ENCODE assay signal across 8 cellular contexts in genomic region chr19:54168174-54168917, GRCh38. TPM values are rescaled to one million over a fixed set of nuclear protein-coding genes. Genes with fewer than 3 reads are reported as not detected.
DNase-seq lines count a peak whose midpoint lies in the region; ATAC-seq and TF ChIP-seq lines count a peak whose summit lies in the region.

No MANE protein-coding gene starts in this region.

- no peaks in the 10 kb centered on the region for H3K9me3 ChIP-seq in PC-9 (ENCODE audit: insufficient read depth, low read depth)

- H3K4me1 Mint-ChIP-seq in naive thymus-derived CD8-positive, alpha-beta T cell: peaks cover 5 to 30% (median 24%) of the 10 kb centered on the region in 4 donors
- peaks cover 38% of the 10 kb centered on the region for H3K4me1 Mint-ChIP-seq in stimulated activated memory B cell treated with anti-CD40 and anti-IgM and Interleukin-4, amounts not matched to agents 10 μg/mL and 1 μg/mL and 100 μg/mL, for 72 hours

- peak overlapping the region; percentile 45; the same call in 1 of the 2 replicates for H3K4me2 ChIP-seq in PC-9

- H3K36me3 ChIP-seq in PC-9 (ENCODE audit: low read depth): no peaks in the 10 kb centered on the region

- peaks cover 0 to 3% (median 0%) of the 10 kb centered on the region in 5 donors for H3K27me3 Mint-ChIP-seq in naive thymus-derived CD8-positive, alpha-beta T cell
- peaks cover 30% of the 10 kb centered on the region for H3K27me3 Mint-ChIP-seq in stimulated activated memory B cell treated with anti-CD40 and anti-IgM and Interleukin-4, amounts not matched to agents 10 μg/mL and 1 μg/mL and 100 μg/mL, for 72 hours

- no peak overlapping the region for H3K27ac ChIP-seq in PC-9

- H3K27ac Mint-ChIP-seq in naive thymus-derived CD8-positive, alpha-beta T cell: no peak overlapping the region
- H3K27ac Mint-ChIP-seq in stimulated activated memory B cell treated with anti-CD40 and anti-IgM and Interleukin-4, amounts not matched to agents 10 μg/mL and 1 μg/mL and 100 μg/mL, for 72 hours: no peak overlapping the region

- H3K27me3 ChIP-seq in PC-9 (ENCODE audit: insufficient read depth, low read depth): no peaks in the 10 kb centered on the region

- no peaks in the 10 kb centered on the region for H3K9me2 ChIP-seq in PC-9 (ENCODE audit: insufficient read depth)

- H3K4me1 ChIP-seq in PC-9 (replicated peaks; ENCODE audit: insufficient read depth): peaks cover 9% of the 10 kb centered on the region; the same call in 1 of the 2 replicates

- POLR2A ChIA-PET in PC-9 (lab: Charles Lee; ENCODE audit: unreplicated experiment): interaction anchor here (0.6 kb wide), 1 partner anchor 31 kb away, joined by 8 read pairs; no protein-coding TSS in a partner anchor
- POLR2A ChIA-PET in naive thymus-derived CD8-positive, alpha-beta T cell (lab: Charles Lee): interaction anchor here (0.7 to 1.5 kb wide), 3 partner anchors 9 to 33 kb away, joined by 4 read pairs; partner anchors contain the start of genes LENG1, MBOAT7 and RPS9

- no TSS peak for BruUV-seq in PC-9 (replicated peaks; lab: Mats Ljungman, UMichigan)

- TF ChIP-seq CTCF in PC-9 (conservative IDR thresholded peaks at IDR 0.05): peak; percentile 83
- peak; percentile 75 for TF ChIP-seq CTCF in epithelial cell of proximal tubule (conservative IDR thresholded peaks at IDR 0.05; ENCODE audit: low read depth, low read length)

- intact Hi-C loops in PC-9 (cut with micrococcal nuclease; ENCODE audit: unreplicated experiment): loop anchor here (10.0 kb wide), 1 partner anchor 296 kb away; the partner anchor contains the start of gene LENG9

- H3K9me3 Mint-ChIP-seq in naive thymus-derived CD8-positive, alpha-beta T cell: no peaks in the 10 kb centered on the region
- H3K9me3 Mint-ChIP-seq in stimulated activated memory B cell treated with anti-CD40 and anti-IgM and Interleukin-4, amounts not matched to agents 10 μg/mL and 1 μg/mL and 100 μg/mL, for 72 hours: no peaks in the 10 kb centered on the region

- H3K4me3 ChIP-seq in PC-9: no peak overlapping the region
- no peak overlapping the region for H3K4me3 ChIP-seq in epithelial cell of proximal tubule (ENCODE audit: low read depth, low read length)

- H3K36me3 Mint-ChIP-seq in naive thymus-derived CD8-positive, alpha-beta T cell: no peaks in the 10 kb centered on the region
- H3K36me3 Mint-ChIP-seq in stimulated activated memory B cell treated with anti-CD40 and anti-IgM and Interleukin-4, amounts not matched to agents 10 μg/mL and 1 μg/mL and 100 μg/mL, for 72 hours: no peaks in the 10 kb centered on the region

- H4K20me1 ChIP-seq in PC-9 (ENCODE audit: insufficient read depth): peaks cover 20% of the 10 kb centered on the region

- CTCF ChIA-PET in PC-9 (lab: Charles Lee): interaction anchor here (1.0 kb wide), 1 partner anchor 18 kb away, joined by 5 read pairs; no protein-coding TSS in a partner anchor

- no peak overlapping the region for H2AFZ ChIP-seq in PC-9

- H3K4me3 Mint-ChIP-seq in naive thymus-derived CD8-positive, alpha-beta T cell: peak overlapping the region in 2 of 10 donors; percentile 36 to 48
- no peak overlapping the region for H3K4me3 Mint-ChIP-seq in stimulated activated memory B cell treated with anti-CD40 and anti-IgM and Interleukin-4, amounts not matched to agents 10 μg/mL and 1 μg/mL and 100 μg/mL, for 72 hours

- DNase-seq in GF-D8 (lab: John Stamatoyannopoulos, UW) (peak; percentile 49), KG1 (lab: John Stamatoyannopoulos, UW) (peak; percentile 89), PC-9 (peak; percentile 69 to 91), activated T-cell treated with anti-CD3 and anti-CD28 coated beads for 24 hours (ENCODE audit: low read depth) (peak; percentile 81), epithelial cell of proximal tubule (ENCODE audit: low read depth) (no peak)
- peak; percentile 76 to 93 (median 86) for DNase-seq in naive thymus-derived CD8-positive, alpha-beta T cell

- peak; percentile 95 to 96 for ATAC-seq in naive thymus-derived CD8-positive, alpha-beta T cell
- ATAC-seq in stimulated activated memory B cell treated with anti-CD40 and anti-IgM and Interleukin-4, amounts not matched to agents 10 μg/mL and 1 μg/mL and 100 μg/mL, for 72 hours: peak; percentile 87
- ATAC-seq in HG02571 (IDR thresholded peaks at IDR 0.05; ENCODE audit: unreplicated experiment): no peak

- peaks cover 6% of the 10 kb centered on the region for H3K79me2 ChIP-seq in PC-9 (ENCODE audit: low read depth)

- H3F3A ChIP-seq in PC-9 (ENCODE audit: insufficient read depth, low read depth): peaks cover 35% of the 10 kb centered on the region; the same call in 1 of the 2 replicates

RNA-seq across cellular contexts. Expression of gene TMC4, which starts 4.6 kb away (rescaled TPM):
- total RNA-seq in PC-9 (2021) (175 and 194 TPM in 2 replicates), epithelial cell of proximal tubule (3.7 and 9.5 TPM in 2 replicates)
- not detected for total RNA-seq in naive thymus-derived CD8-positive, alpha-beta T cell
- polyA plus RNA-seq in naive thymus-derived CD8-positive, alpha-beta T cell: under 1 TPM in 1 of 3 donors, not detected in 2; 0.13 TPM

RNA-seq across cellular contexts. Expression of gene LENG1, which starts 8.8 kb away (rescaled TPM):
- 5.0 and 6.7 TPM in 2 replicates for total RNA-seq in PC-9 (2021)
- 6.7 and 11.5 TPM in 2 replicates for total RNA-seq in epithelial cell of proximal tubule
- 10 to 100 TPM; 18.5 to 20.5 TPM for total RNA-seq in naive thymus-derived CD8-positive, alpha-beta T cell
- polyA plus RNA-seq in naive thymus-derived CD8-positive, alpha-beta T cell: 10 to 100 TPM in 1 of 3 donors, 1 to 10 TPM in 2; 7.7 to 13.9 (median 9.3) TPM

RNA-seq across cellular contexts. Expression of gene MBOAT7, which starts 21.0 kb away (rescaled TPM):
- 488 and 494 TPM in 2 replicates for total RNA-seq in PC-9 (2021)
- total RNA-seq in epithelial cell of proximal tubule: 109 and 218 TPM in 2 replicates
- 10 to 100 TPM; 35.9 to 36.1 TPM for total RNA-seq in naive thymus-derived CD8-positive, alpha-beta T cell
- polyA plus RNA-seq in naive thymus-derived CD8-positive, alpha-beta T cell: 10 to 100 TPM; 11.9 to 17.9 (median 14.8) TPM

RNA-seq across cellular contexts. Expression of gene TSEN34, which starts 22.8 kb away (rescaled TPM):
- total RNA-seq in PC-9 (2021) (134 and 162 TPM in 2 replicates), epithelial cell of proximal tubule (154 and 174 TPM in 2 replicates)
- total RNA-seq in naive thymus-derived CD8-positive, alpha-beta T cell: 10 to 100 TPM; 25.2 to 25.6 TPM
- polyA plus RNA-seq in naive thymus-derived CD8-positive, alpha-beta T cell: 10 to 100 TPM; 23.4 to 38.7 (median 33.3) TPM

RNA-seq across cellular contexts. Expression of gene CNOT3, which starts 30.8 kb away (rescaled TPM):
- total RNA-seq in PC-9 (2021) (83.0 and 89.1 TPM in 2 replicates), epithelial cell of proximal tubule (17.7 and 20.5 TPM in 2 replicates)
- total RNA-seq in naive thymus-derived CD8-positive, alpha-beta T cell: 10 to 100 TPM; 65.0 to 71.4 TPM
- 10 to 100 TPM in 1 of 3 donors, 1 to 10 TPM in 2; 6.6 to 14.5 (median 7.9) TPM for polyA plus RNA-seq in naive thymus-derived CD8-positive, alpha-beta T cell

Comparison
In these comparisons a context has a peak if more than half of its experiments do, and no peak if none do; other contexts are left out.
1. RNA of gene TMC4, which starts 4.6 kb away (total RNA-seq): 175 to 194 TPM in PC-9; 3.7 to 9.5 TPM in epithelial cell of proximal tubule and not detected in naive thymus-derived CD8-positive, alpha-beta T cell; every median in the first group is over 10 times any median in the second.